In the genomic region with DNA sequence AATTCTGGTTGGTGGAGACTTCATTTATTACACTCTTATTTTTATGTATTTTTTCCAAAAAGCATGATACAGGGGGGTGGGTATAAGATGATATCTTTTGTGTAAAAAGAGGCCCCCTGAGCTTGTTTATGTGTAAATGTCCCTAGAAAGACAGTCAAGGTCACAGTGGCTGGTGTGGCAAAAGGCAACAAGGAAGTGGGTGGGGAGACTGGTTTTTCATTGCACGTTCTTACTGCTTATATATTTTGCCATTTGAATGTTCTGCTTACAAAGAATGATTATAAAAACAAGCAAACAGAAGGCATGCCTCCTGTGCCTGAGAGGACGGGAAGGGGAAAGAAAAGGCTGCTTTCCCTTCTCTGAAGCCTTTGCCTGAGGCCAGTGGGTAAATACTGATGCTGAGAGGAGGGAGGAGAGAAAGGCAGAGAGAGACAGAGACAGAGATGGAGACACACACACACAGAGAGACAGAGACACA, we compare ENCODE assay signal across 10 cellular contexts. TPM values are rescaled to one million over a fixed set of nuclear protein-coding genes. Genes with fewer than 3 reads are reported as not detected.
DNase-seq lines count a peak whose midpoint lies in the region; ATAC-seq, FAIRE-seq and TF ChIP-seq lines count a peak whose summit lies in the region.
"Had no signal": no experiment of that assay in that cellular context is flagged by ENCODE, and none has a peak within 500 bp of the region (broad histone marks: within the 10 kb centered on the region; RNA-seq: fewer than 3 reads in every experiment).

No MANE protein-coding gene starts in this region.

- H3K4me1 ChIP-seq in Peyer's patch (peaks cover 0 to 35% (median 12%) of the 10 kb centered on the region in 4 donors), esophagus muscularis mucosa (peaks cover 7 to 15% (median 11%) of the 10 kb centered on the region in 4 donors)

- H3K4me3 ChIP-seq in Peyer's patch (no peak overlapping the region), esophagus muscularis mucosa (no peak overlapping the region)

- H3K27ac ChIP-seq in Peyer's patch (peak overlapping the region in 3 of 4 donors; percentile 50 to 74 (median 55)), esophagus muscularis mucosa (replicated peaks in 1 of 4) (peak overlapping the region; percentile 6 to 42 (median 21))

- TF ChIP-seq POLR2A in Peyer's patch (IDR thresholded peaks at IDR 0.05) = no peak
- no peak for TF ChIP-seq POLR2A in esophagus muscularis mucosa (IDR thresholded peaks at IDR 0.05; ENCODE audit: low read depth)
- no peak for TF ChIP-seq POLR2A in GM12892 (IDR thresholded peaks at IDR 0.05; ENCODE audit: low read depth, low read length)

- DNase-seq in HFFc6 (no peak), Peyer's patch (no peak), esophagus muscularis mucosa (ENCODE audit: extremely low spot score) (no peak), GM12892 (ENCODE audit: insufficient read length) (no peak)
- no peak for DNase-seq in stimulated activated effector memory CD8-positive, alpha-beta T cell treated with anti-CD3 and anti-CD28 coated beads, Interleukin-12 subunit alpha, Interleukin-12 subunit beta, amount 100 ng/mL, for 72 hours (ENCODE audit: low spot score in 2 of 2)
- DNase-seq in activated CD4-positive, CD25-positive, alpha-beta regulatory T cell treated with anti-CD3 and anti-CD28 coated beads, Interleukin-2, amount 50 U/mL, for 72 hours = no peak
- DNase-seq: activated effector memory CD4-positive, alpha-beta T cell treated with anti-CD3 and anti-CD28 coated beads, Interleukin-2, amount 50 U/mL, for 16 hours; naive B cell; SK-N-SH had no signal

- intact Hi-C loops in esophagus muscularis mucosa (cut with DNase I) = no loop called here

- peaks cover 4% of the 10 kb centered on the region; the same call in 1 of the 2 replicates for H3K36me3 Mint-ChIP-seq in HFFc6 (ENCODE audit: low read depth)
- H3K36me3 Mint-ChIP-seq in stimulated activated effector memory CD8-positive, alpha-beta T cell treated with anti-CD3 and anti-CD28 coated beads, Interleukin-12 subunit alpha, Interleukin-12 subunit beta, amount 100 ng/mL, for 72 hours = peaks cover 19% of the 10 kb centered on the region
- H3K36me3 Mint-ChIP-seq: naive B cell had no signal

- H3K27ac Mint-ChIP-seq in HFFc6 = peak overlapping the region; percentile 15; the same call in 1 of the 2 replicates
- peak overlapping the region; percentile 91 for H3K27ac Mint-ChIP-seq in stimulated activated effector memory CD8-positive, alpha-beta T cell treated with anti-CD3 and anti-CD28 coated beads, Interleukin-12 subunit alpha, Interleukin-12 subunit beta, amount 100 ng/mL, for 72 hours

- peaks cover 24% of the 10 kb centered on the region for H3K4me1 Mint-ChIP-seq in HFFc6 (ENCODE audit: low read depth)
- H3K4me1 Mint-ChIP-seq in stimulated activated effector memory CD8-positive, alpha-beta T cell treated with anti-CD3 and anti-CD28 coated beads, Interleukin-12 subunit alpha, Interleukin-12 subunit beta, amount 100 ng/mL, for 72 hours = peaks cover 53% of the 10 kb centered on the region

- H3K27me3 ChIP-seq in Peyer's patch (no peaks in the 10 kb centered on the region), esophagus muscularis mucosa (no peaks in the 10 kb centered on the region)

- FAIRE-seq in GM12892 (lab: Jason Lieb, UNC) = no peak

- H3K27me3 Mint-ChIP-seq in HFFc6 (ENCODE audit: insufficient read depth) = peaks cover 22% of the 10 kb centered on the region
- H3K27me3 Mint-ChIP-seq: naive B cell had no signal

- no peak for ATAC-seq in stimulated activated effector memory CD8-positive, alpha-beta T cell treated with anti-CD3 and anti-CD28 coated beads, Interleukin-12 subunit alpha, Interleukin-12 subunit beta, amount 100 ng/mL, for 72 hours
- ATAC-seq in GM18502 (IDR thresholded peaks at IDR 0.05; ENCODE audit: poor library complexity, unreplicated experiment) = no peak

- no peak for TF ChIP-seq CTCF in HFFc6 (IDR thresholded peaks at IDR 0.05)
- no peak for TF ChIP-seq CTCF in Peyer's patch (IDR thresholded peaks at IDR 0.05)
- no peak for TF ChIP-seq CTCF in esophagus muscularis mucosa (IDR thresholded peaks at IDR 0.05)

- H3K9me3 ChIP-seq in Peyer's patch = no peaks in the 10 kb centered on the region
- H3K9me3 ChIP-seq in esophagus muscularis mucosa = no peaks in the 10 kb centered on the region
- H3K9me3 ChIP-seq: SK-N-SH had no signal

- no peak for TF ChIP-seq EP300 in esophagus muscularis mucosa (IDR thresholded peaks at IDR 0.05)

- no peaks in the 10 kb centered on the region for H3K36me3 ChIP-seq in Peyer's patch
- H3K36me3 ChIP-seq in esophagus muscularis mucosa = no peaks in the 10 kb centered on the region

- no peaks in the 10 kb centered on the region; the same call in 1 of the 2 replicates for H3K9me3 Mint-ChIP-seq in HFFc6
- H3K9me3 Mint-ChIP-seq in stimulated activated effector memory CD8-positive, alpha-beta T cell treated with anti-CD3 and anti-CD28 coated beads, Interleukin-12 subunit alpha, Interleukin-12 subunit beta, amount 100 ng/mL, for 72 hours = no peaks in the 10 kb centered on the region

- peak overlapping the region; percentile 8; the same call in 1 of the 2 replicates for H3K4me3 Mint-ChIP-seq in HFFc6
- peak overlapping the region; percentile 44 for H3K4me3 Mint-ChIP-seq in stimulated activated effector memory CD8-positive, alpha-beta T cell treated with anti-CD3 and anti-CD28 coated beads, Interleukin-12 subunit alpha, Interleukin-12 subunit beta, amount 100 ng/mL, for 72 hours

- 22% methylated on average over 2 of the region's 2 CpGs for WGBS in esophagus muscularis mucosa

RNA-seq across cellular contexts. Expression of a gene that starts 24.1 kb away (rescaled TPM):
- total RNA-seq in HFFc6 (2021; fragmentation: NEBNext Ultra II Directional; extraction: Animal tissue kit (Norgen Biotek cat#: 25700)) = 10 to 100 TPM; 38.9 to 50.1 (median 44.9) TPM
- total RNA-seq in Peyer's patch (10 to 100 TPM; 26.4 to 89.1 (median 73.9) TPM), esophagus muscularis mucosa (10 to 100 TPM; 28.2 to 37.4 (median 34.1) TPM)
- 32.6 TPM for polyA plus RNA-seq in GM12892 (2012; ENCODE audit: missing spikeins)

RNA-seq across cellular contexts. Expression of a gene that starts 37.7 kb away (rescaled TPM):
- 100 to 1,000 TPM; 191 to 289 (median 200) TPM for total RNA-seq in HFFc6 (2021; fragmentation: NEBNext Ultra II Directional; extraction: Animal tissue kit (Norgen Biotek cat#: 25700))
- total RNA-seq in Peyer's patch (1 to 10 TPM in 1 of 4 donors, under 1 TPM in 2, not detected in 1; 0.53 to 9.1 (median 0.94) TPM), esophagus muscularis mucosa (100 to 1,000 TPM in 1 of 4 donors, 10 to 100 TPM in 3; 33.5 to 112 (median 53.5) TPM)
- polyA plus RNA-seq in GM12892 (2012; ENCODE audit: missing spikeins) = 5.2 TPM
